ENCODE assay signal across 9 cellular contexts in the genomic region with DNA sequence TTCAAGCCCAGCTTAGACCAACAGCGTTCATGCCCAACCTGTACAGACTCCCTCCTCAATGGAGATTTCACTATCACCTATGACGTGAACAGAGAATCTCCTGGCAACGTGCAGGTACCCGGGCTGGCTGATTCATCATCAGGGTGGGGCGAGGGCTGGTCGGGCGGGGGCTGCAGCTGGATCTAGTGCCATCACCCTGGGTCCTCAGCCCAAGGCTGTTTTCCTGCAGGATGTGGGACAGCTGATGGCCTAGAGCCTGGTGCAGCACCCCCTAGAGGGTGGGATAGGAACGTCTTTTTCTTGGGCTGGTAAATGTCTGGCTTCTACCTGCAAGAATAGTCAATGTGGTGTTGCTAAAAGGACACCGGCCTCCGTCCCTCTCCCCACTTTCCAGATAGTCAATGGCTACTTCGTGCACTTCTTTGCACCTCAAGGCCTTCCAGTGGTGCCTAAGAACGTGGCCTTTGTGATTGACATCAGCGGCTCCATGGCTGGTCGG. TPM values are rescaled to one million over a fixed set of nuclear protein-coding genes. Genes with fewer than 3 reads are reported as not detected.
DNase-seq lines count a peak whose midpoint lies in the region; ATAC-seq and TF ChIP-seq lines count a peak whose summit lies in the region.
"Had no signal": no experiment of that assay in that cellular context is flagged by ENCODE, and none has a peak within 500 bp of the region (broad histone marks: within the 10 kb centered on the region; RNA-seq: fewer than 3 reads in every experiment).

No MANE protein-coding gene starts in this region.

- no peaks in the 10 kb centered on the region for H3K27me3 ChIP-seq in cardiac muscle cell
- H3K27me3 ChIP-seq in tibial artery = no peaks in the 10 kb centered on the region

- TF ChIP-seq CTCF in cardiac muscle cell (IDR thresholded peaks at IDR 0.05; ENCODE audit: low read depth, low read length) (peak; percentile 39), fibroblast of pulmonary artery (IDR thresholded peaks at IDR 0.05; ENCODE audit: low read length, missing control alignments) (peak; percentile 45), tibial artery (IDR thresholded peaks at IDR 0.05) (peak in 1 of 2 experiments; percentile 35)

- H3K4me3 ChIP-seq in cardiac muscle cell = no peak overlapping the region
- H3K4me3 ChIP-seq in fibroblast of pulmonary artery (replicated peaks; ENCODE audit: low read depth, low read length) = no peak overlapping the region
- H3K4me3 ChIP-seq in tibial artery = no peak overlapping the region

- H3K4me1 ChIP-seq in cardiac muscle cell (ENCODE audit: low read depth) (no peaks in the 10 kb centered on the region), tibial artery (peaks cover 0 to 55% (median 31%) of the 10 kb centered on the region in 4 donors)

- no peaks in the 10 kb centered on the region for H3K36me3 ChIP-seq in cardiac muscle cell
- peaks cover 8 to 20% (median 11%) of the 10 kb centered on the region in 3 donors for H3K36me3 ChIP-seq in tibial artery

- intact Hi-C loops in Right ventricle myocardium superior (cut with DNase I) = no loop called here
- intact Hi-C loops in tibial artery (cut with DNase I; ENCODE audit: low total_unique reads) = no loop called here

- H3K27ac ChIP-seq in cardiac muscle cell = no peak overlapping the region
- H3K27ac ChIP-seq in tibial artery = peak overlapping the region; percentile 63 to 88

- peak in 1 of 2 donors; percentile 9 for DNase-seq in cardiac muscle cell (ENCODE audit: low read depth in 1 of 2, low spot score in 1 of 2)
- no peak for DNase-seq in Right ventricle myocardium superior
- DNase-seq in OCI-M1 (lab: John Stamatoyannopoulos, UW) = peak; percentile 50
- DNase-seq in fibroblast of pulmonary artery (ENCODE audit: low read depth) = no peak
- no peak for DNase-seq in tibial artery
- DNase-seq in COR-L47 (lab: John Stamatoyannopoulos, UW) = no peak
- no peak for DNase-seq in NK-92 (lab: John Stamatoyannopoulos, UW; ENCODE audit: unreplicated experiment)
- DNase-seq in glomerular visceral epithelial cell (ENCODE audit: extremely low spot score) = no peak
- DNase-seq: activated T-cell treated with anti-CD3 and anti-CD28 coated beads, Interleukin-2, amount 50 U/mL, for 4 hours had no signal

- H3K9me3 ChIP-seq in cardiac muscle cell (ENCODE audit: low read depth) = no peaks in the 10 kb centered on the region
- no peaks in the 10 kb centered on the region for H3K9me3 ChIP-seq in tibial artery

- no peak for ATAC-seq in Right ventricle myocardium superior (ENCODE audit: poor library complexity)

RNA-seq across cellular contexts. Expression of gene ITIH3, which starts 4.4 kb away (rescaled TPM):
- total RNA-seq in cardiac muscle cell (0.06 TPM in 1 of 2 replicates, not detected in the other), Right ventricle myocardium superior (0.35 TPM)
- 0.88 TPM in 1 of 2 replicates, not detected in the other for polyA plus RNA-seq in cardiac muscle cell

RNA-seq across cellular contexts. Expression of gene ITIH1, which starts 21.6 kb away (rescaled TPM):
- not detected in 2 replicates for total RNA-seq in cardiac muscle cell
- 0.20 TPM in 1 of 2 replicates, not detected in the other for polyA plus RNA-seq in cardiac muscle cell
- not detected for total RNA-seq in Right ventricle myocardium superior

RNA-seq across cellular contexts. Expression of gene NEK4, which starts 28.3 kb away (rescaled TPM):
- total RNA-seq in cardiac muscle cell = 14.7 and 22.5 TPM in 2 replicates
- polyA plus RNA-seq in cardiac muscle cell = 11.2 and 12.4 TPM in 2 replicates
- 19.5 TPM for total RNA-seq in Right ventricle myocardium superior

RNA-seq across cellular contexts. Expression of gene ITIH4, which starts 31.4 kb away (rescaled TPM):
- total RNA-seq in cardiac muscle cell (2.3 and 2.9 TPM in 2 replicates), Right ventricle myocardium superior (1.3 TPM)
- 1.7 and 2.0 TPM in 2 replicates for polyA plus RNA-seq in cardiac muscle cell

RNA-seq across cellular contexts. Expression of gene MUSTN1, which starts 35.8 kb away (rescaled TPM):
- total RNA-seq in cardiac muscle cell = 1.9 TPM in 1 of 2 replicates, not detected in the other
- polyA plus RNA-seq in cardiac muscle cell = not detected in 2 replicates
- 17.8 TPM for total RNA-seq in Right ventricle myocardium superior
